Comparison of ENCODE assay signal across 36 cellular contexts in genomic region chr2:223873672-223874071, GRCh38. TPM values are rescaled to one million over a fixed set of nuclear protein-coding genes. Genes with fewer than 3 reads are reported as not detected.
"Had no signal": no experiment of that assay in that cellular context is flagged by ENCODE, and none has a peak within 500 bp of the region (broad histone marks: within the 10 kb centered on the region; RNA-seq: fewer than 3 reads in every experiment).

No MANE protein-coding gene starts in this region.

- FAIRE-seq: bronchial epithelial cell, TTC549 had no signal

- DNase-seq: activated B cell treated with CpG ODN at 0.5 μM for 24 hours; activated CD4-positive, alpha-beta memory T cell treated with anti-CD3 and anti-CD28 coated beads for 36 hours; activated CD4-positive, alpha-beta T cell treated with anti-CD3 and anti-CD28 coated beads for 4 hours; activated CD4-positive, alpha-beta T cell treated with anti-CD3 and anti-CD28 coated beads, Interleukin-2, amount 10 ng/mL, durations not matched to agents 24 days and 14 days; activated CD4-positive, alpha-beta T cell treated with anti-CD3 and anti-CD28 coated beads, Interleukin-2, amount 50 U/mL, for 1 hour; activated CD4-positive, alpha-beta T cell treated with anti-CD3 and anti-CD28 coated beads, Interleukin-2, amount 50 U/mL, for 4 hours; activated CD4-positive, CD25-positive, alpha-beta regulatory T cell treated with anti-CD3 and anti-CD28 coated beads, Interleukin-2, amount 50 U/mL, for 72 hours; activated CD8-positive, alpha-beta memory T cell treated with anti-CD3 and anti-CD28 coated beads, Interleukin-2, amount 10 ng/mL, durations not matched to agents 7 days and 5 days; activated CD8-positive, alpha-beta T cell treated with anti-CD3 and anti-CD28 coated beads for 36 hours; activated effector memory CD4-positive, alpha-beta T cell treated with Interleukin-2 at 50 U/mL for 16 hours; activated gamma-delta T cell; activated naive CD4-positive, alpha-beta T cell treated with anti-CD3 and anti-CD28 coated beads, Interleukin-2, amount 10 ng/mL, durations not matched to agents 7 days and 5 days; activated naive CD4-positive, alpha-beta T cell treated with Interleukin-2 at 50 U/mL for 16 hours; activated naive CD8-positive, alpha-beta T cell treated with anti-CD3 and anti-CD28 coated beads, Interleukin-2, amount 10 ng/mL, durations not matched to agents 7 days and 5 days; activated naive CD8-positive, alpha-beta T cell treated with anti-CD3 and anti-CD28 coated beads, Interleukin-2, amount 50 U/mL, for 24 hours; activated T-cell treated with anti-CD3 and anti-CD28 coated beads for 4 hours; activated T-cell treated with anti-CD3 and anti-CD28 coated beads, Interleukin-2, amount 50 U/mL, for 1 hour; activated T-cell treated with anti-CD3 and anti-CD28 coated beads, Interleukin-2, amount 50 U/mL, for 4 hours; amygdala; anterior cingulate cortex; caudate nucleus; cerebellar nuclear complex; T-helper 2 cell; T-helper 9 cell had no signal

- H3K4me1 Mint-ChIP-seq: activated B cell treated with CpG ODN at 0.5 μM for 24 hours; activated CD8-positive, alpha-beta memory T cell treated with anti-CD3 and anti-CD28 coated beads, Interleukin-2, amount 10 ng/mL, durations not matched to agents 7 days and 5 days; activated naive CD4-positive, alpha-beta T cell treated with anti-CD3 and anti-CD28 coated beads, Interleukin-2, amount 10 ng/mL, durations not matched to agents 7 days and 5 days; activated naive CD4-positive, alpha-beta T cell treated with anti-CD3 and anti-CD28 coated beads, Interleukin-2, amount 50 U/mL, for 24 hours; activated naive CD8-positive, alpha-beta T cell treated with anti-CD3 and anti-CD28 coated beads, Interleukin-2, amount 50 U/mL, for 24 hours; brain; central memory CD8-positive, alpha-beta T cell had no signal

- H3K4me3 ChIP-seq: ascending aorta, cardiac muscle cell had no signal

- H3K27me3 ChIP-seq: ascending aorta, cardiac muscle cell had no signal

- H3K4me3 Mint-ChIP-seq: activated B cell treated with CpG ODN at 0.5 μM for 24 hours; activated CD4-positive, alpha-beta memory T cell treated with anti-CD3 and anti-CD28 coated beads for 36 hours; activated CD4-positive, alpha-beta T cell treated with anti-CD3 and anti-CD28 coated beads, Interleukin-2, amount 10 ng/mL, durations not matched to agents 24 days and 14 days; activated CD8-positive, alpha-beta memory T cell treated with anti-CD3 and anti-CD28 coated beads, Interleukin-2, amount 10 ng/mL, durations not matched to agents 7 days and 5 days; activated CD8-positive, alpha-beta T cell treated with anti-CD3 and anti-CD28 coated beads for 36 hours; activated naive CD4-positive, alpha-beta T cell treated with anti-CD3 and anti-CD28 coated beads, Interleukin-2, amount 10 ng/mL, durations not matched to agents 7 days and 5 days; activated naive CD4-positive, alpha-beta T cell treated with anti-CD3 and anti-CD28 coated beads, Interleukin-2, amount 50 U/mL, for 24 hours; activated naive CD8-positive, alpha-beta T cell; activated naive CD8-positive, alpha-beta T cell treated with anti-CD3 and anti-CD28 coated beads, Interleukin-2, amount 10 ng/mL, durations not matched to agents 7 days and 5 days; activated naive CD8-positive, alpha-beta T cell treated with anti-CD3 and anti-CD28 coated beads, Interleukin-2, amount 50 U/mL, for 24 hours; activated T-cell treated with anti-CD3 and anti-CD28 coated beads, Interleukin-2, amount 50 U/mL, for 4 hours; brain; central memory CD8-positive, alpha-beta T cell; T-helper 1 cell treated with Interleukin-12 subunit alpha and Interleukin-12 subunit beta and Interleukin-4 antibody, amounts not matched to agents 30 μg/mL and 1 μg/mL, for 36 hours; T-helper 2 cell treated with Interferon-gamma antibody and Interleukin-4, amounts not matched to agents 5 μg/mL and 100 μg/mL, for 36 hours had no signal

- H3K4me1 ChIP-seq: ascending aorta had no signal

- H3K9me3 Mint-ChIP-seq: activated B cell treated with CpG ODN at 0.5 μM for 24 hours; activated CD4-positive, alpha-beta T cell treated with anti-CD3 and anti-CD28 coated beads, Interleukin-2, amount 10 ng/mL, durations not matched to agents 24 days and 14 days; activated CD8-positive, alpha-beta T cell treated with anti-CD3 and anti-CD28 coated beads for 36 hours; activated naive CD4-positive, alpha-beta T cell treated with anti-CD3 and anti-CD28 coated beads, Interleukin-2, amount 10 ng/mL, durations not matched to agents 7 days and 5 days; activated naive CD4-positive, alpha-beta T cell treated with anti-CD3 and anti-CD28 coated beads, Interleukin-2, amount 50 U/mL, for 24 hours; activated naive CD8-positive, alpha-beta T cell treated with anti-CD3 and anti-CD28 coated beads, Interleukin-2, amount 10 ng/mL, durations not matched to agents 7 days and 5 days; activated naive CD8-positive, alpha-beta T cell treated with anti-CD3 and anti-CD28 coated beads, Interleukin-2, amount 50 U/mL, for 24 hours; activated T-cell treated with anti-CD3 and anti-CD28 coated beads, Interleukin-2, amount 50 U/mL, for 4 hours; activated T-helper 2 cell treated with anti-CD3 and anti-CD28 coated beads, Interferon-gamma antibody, Interleukin-2, Interleukin-4, amounts not matched to agents 10 μg/mL and 5 μg/mL and 100 μg/mL, durations not matched to agents 14 hours and 24 hours and 36 hours; central memory CD8-positive, alpha-beta T cell; T-helper 1 cell treated with Interleukin-12 subunit alpha and Interleukin-12 subunit beta and Interleukin-4 antibody, amounts not matched to agents 30 μg/mL and 1 μg/mL, for 36 hours; T-helper 2 cell treated with Interferon-gamma antibody and Interleukin-4, amounts not matched to agents 5 μg/mL and 100 μg/mL, for 36 hours had no signal

- ATAC-seq: activated CD8-positive, alpha-beta memory T cell treated with anti-CD3 and anti-CD28 coated beads, Interleukin-2, amount 10 ng/mL, durations not matched to agents 7 days and 5 days; activated CD8-positive, alpha-beta T cell treated with anti-CD3 and anti-CD28 coated beads for 36 hours; activated naive CD8-positive, alpha-beta T cell treated with anti-CD3 and anti-CD28 coated beads, Interleukin-2, amount 50 U/mL, for 24 hours; activated T-cell treated with anti-CD3 and anti-CD28 coated beads, Interleukin-2, amount 50 U/mL, for 4 hours had no signal

- H3K27ac Mint-ChIP-seq: activated B cell treated with CpG ODN at 0.5 μM for 24 hours; activated CD4-positive, alpha-beta memory T cell treated with anti-CD3 and anti-CD28 coated beads for 36 hours; activated CD4-positive, alpha-beta T cell treated with anti-CD3 and anti-CD28 coated beads, Interleukin-2, amount 10 ng/mL, durations not matched to agents 24 days and 14 days; activated CD8-positive, alpha-beta memory T cell treated with anti-CD3 and anti-CD28 coated beads, Interleukin-2, amount 10 ng/mL, durations not matched to agents 7 days and 5 days; activated CD8-positive, alpha-beta T cell treated with anti-CD3 and anti-CD28 coated beads for 36 hours; activated naive CD4-positive, alpha-beta T cell treated with anti-CD3 and anti-CD28 coated beads, Interleukin-2, amount 10 ng/mL, durations not matched to agents 7 days and 5 days; activated naive CD4-positive, alpha-beta T cell treated with anti-CD3 and anti-CD28 coated beads, Interleukin-2, amount 50 U/mL, for 24 hours; activated naive CD8-positive, alpha-beta T cell; activated naive CD8-positive, alpha-beta T cell treated with anti-CD3 and anti-CD28 coated beads, Interleukin-2, amount 10 ng/mL, durations not matched to agents 7 days and 5 days; activated naive CD8-positive, alpha-beta T cell treated with anti-CD3 and anti-CD28 coated beads, Interleukin-2, amount 50 U/mL, for 24 hours; activated T-helper 2 cell treated with anti-CD3 and anti-CD28 coated beads, Interferon-gamma antibody, Interleukin-2, Interleukin-4, amounts not matched to agents 10 μg/mL and 5 μg/mL and 100 μg/mL, durations not matched to agents 14 hours and 24 hours and 36 hours; brain; T-helper 1 cell treated with Interleukin-12 subunit alpha and Interleukin-12 subunit beta and Interleukin-4 antibody, amounts not matched to agents 30 μg/mL and 1 μg/mL, for 36 hours; T-helper 2 cell treated with Interferon-gamma antibody and Interleukin-4, amounts not matched to agents 5 μg/mL and 100 μg/mL, for 36 hours had no signal

- H3K27me3 Mint-ChIP-seq: activated B cell treated with CpG ODN at 0.5 μM for 24 hours; activated CD4-positive, alpha-beta memory T cell treated with anti-CD3 and anti-CD28 coated beads for 36 hours; activated CD4-positive, alpha-beta T cell treated with anti-CD3 and anti-CD28 coated beads, Interleukin-2, amount 10 ng/mL, durations not matched to agents 24 days and 14 days; activated CD8-positive, alpha-beta memory T cell treated with anti-CD3 and anti-CD28 coated beads, Interleukin-2, amount 10 ng/mL, durations not matched to agents 7 days and 5 days; activated CD8-positive, alpha-beta T cell treated with anti-CD3 and anti-CD28 coated beads for 36 hours; activated naive CD4-positive, alpha-beta T cell treated with anti-CD3 and anti-CD28 coated beads, Interleukin-2, amount 10 ng/mL, durations not matched to agents 7 days and 5 days; activated naive CD4-positive, alpha-beta T cell treated with anti-CD3 and anti-CD28 coated beads, Interleukin-2, amount 50 U/mL, for 24 hours; activated naive CD8-positive, alpha-beta T cell; activated naive CD8-positive, alpha-beta T cell treated with anti-CD3 and anti-CD28 coated beads, Interleukin-2, amount 10 ng/mL, durations not matched to agents 7 days and 5 days; activated naive CD8-positive, alpha-beta T cell treated with anti-CD3 and anti-CD28 coated beads, Interleukin-2, amount 50 U/mL, for 24 hours; central memory CD8-positive, alpha-beta T cell had no signal

- H3K27ac ChIP-seq: ascending aorta, cardiac muscle cell, VCaP had no signal

- H3K9me3 ChIP-seq: ascending aorta had no signal

RNA-seq across cellular contexts. Expression of gene AP1S3, which starts 36.3 kb away (rescaled TPM):
- total RNA-seq: ascending aorta, cardiac muscle cell had no signal
